20 cellular contexts compared by ENCODE assay signal in the genomic region with DNA sequence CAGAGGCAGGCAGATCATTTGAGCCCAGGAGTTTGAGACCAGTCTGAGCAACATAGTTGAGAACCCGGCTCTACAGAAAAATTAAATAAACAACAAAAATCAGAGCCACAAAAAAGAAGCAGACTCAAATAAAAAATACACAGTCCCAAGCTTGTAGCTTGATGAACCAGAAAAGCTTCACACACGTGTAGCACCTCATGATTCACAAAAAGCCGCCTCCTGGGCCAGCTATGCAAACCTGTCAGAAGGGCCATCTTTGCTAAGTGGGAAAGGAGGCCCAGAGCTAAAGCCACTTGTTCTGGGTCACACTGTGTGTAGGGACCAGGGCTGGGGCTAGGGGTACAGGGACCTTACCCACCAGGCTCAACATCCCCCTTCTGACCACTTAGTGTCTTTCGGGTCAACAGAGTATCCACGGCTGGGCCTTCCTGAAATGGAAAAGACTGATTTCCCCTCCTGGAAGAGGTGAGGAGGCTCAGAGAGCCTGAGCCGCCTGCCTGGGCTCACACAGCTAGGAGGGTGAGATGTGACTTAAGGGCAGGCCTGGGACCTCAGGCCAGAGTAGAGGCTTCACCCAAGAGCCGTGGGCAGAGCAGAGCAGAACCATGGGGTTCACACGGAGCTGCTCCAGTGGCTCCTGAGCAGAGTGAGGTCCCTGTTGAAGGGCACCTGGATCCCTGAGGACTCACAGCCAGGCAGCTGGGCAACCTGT.
"Had no signal": no experiment of that assay in that cellular context is flagged by ENCODE, and none has a peak within 500 bp of the region (broad histone marks: within the 10 kb centered on the region; RNA-seq: fewer than 3 reads in every experiment).

No MANE protein-coding gene starts in this region.

- H3K27me3 ChIP-seq: hepatocyte, right atrium auricular region, sigmoid colon, upper lobe of left lung, uterus had no signal

- H3K4me2 ChIP-seq: hepatocyte had no signal

- H3K4me3 Mint-ChIP-seq: naive B cell had no signal

- H3K27ac ChIP-seq: epithelial cell of prostate, hepatocyte, right atrium auricular region, sigmoid colon, stomach, upper lobe of left lung, uterus had no signal

- ATAC-seq: left colon, left ventricle myocardium superior had no signal

- H3K27ac Mint-ChIP-seq: naive B cell had no signal

- H3K4me3 ChIP-seq: hepatocyte, lung, right atrium auricular region, sigmoid colon, skin epidermis, stomach, upper lobe of left lung, uterus had no signal

- H3K36me3 ChIP-seq: right atrium auricular region, sigmoid colon, stomach, upper lobe of left lung, uterus had no signal

- H3K36me3 Mint-ChIP-seq: naive B cell had no signal

- H3K9me3 ChIP-seq: right atrium auricular region, sigmoid colon, stomach, upper lobe of left lung, uterus had no signal

- H3K4me1 ChIP-seq: uterus had no signal

- FAIRE-seq: endometrium had no signal

- H2AFZ ChIP-seq: hepatocyte had no signal

- H3K79me2 ChIP-seq: hepatocyte had no signal

- DNase-seq: effector memory CD4-positive, alpha-beta T cell; foreskin melanocyte; head of caudate nucleus; left colon; left ventricle myocardium superior; mesendoderm; naive B cell; sigmoid colon; stimulated activated CD4-positive, alpha-beta T cell treated with anti-CD3 and anti-CD28 coated beads, Interleukin-2, amount 100 ng/mL, for 24 hours; stimulated activated naive CD4-positive, alpha-beta T cell; stomach; substantia nigra; uterus had no signal
